Comparison of ENCODE assay signal across 25 cellular contexts in the genomic region with DNA sequence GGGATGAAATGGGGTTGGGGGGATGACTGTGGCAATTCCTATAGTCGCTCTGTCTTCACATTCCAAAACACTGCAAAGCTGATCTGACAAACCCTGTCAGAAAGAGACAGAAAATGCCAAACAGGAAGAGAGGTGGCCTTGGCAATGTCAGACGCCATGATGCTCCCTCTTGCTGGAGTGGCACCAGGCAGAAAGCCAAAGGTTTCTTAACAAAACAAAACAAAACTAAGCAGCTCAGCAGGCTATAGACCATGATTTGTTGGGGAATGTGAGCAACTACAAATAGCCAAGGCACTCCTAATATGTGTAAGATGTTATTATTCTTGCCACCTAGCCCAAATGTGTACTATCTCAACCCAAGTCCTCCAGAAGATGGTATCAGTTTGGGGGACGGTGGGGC. TPM values are rescaled to one million over a fixed set of nuclear protein-coding genes. Genes with fewer than 3 reads are reported as not detected.
"Had no signal": no experiment of that assay in that cellular context is flagged by ENCODE, and none has a peak within 500 bp of the region (broad histone marks: within the 10 kb centered on the region; RNA-seq: fewer than 3 reads in every experiment).

No MANE protein-coding gene starts in this region.

- ATAC-seq: effector memory CD8-positive, alpha-beta T cell; gastrocnemius medialis; heart right ventricle; naive thymus-derived CD4-positive, alpha-beta T cell; sciatic nerve; stimulated activated memory B cell treated with anti-CD40 and anti-IgM and Interleukin-4, amounts not matched to agents 10 μg/mL and 1 μg/mL and 100 μg/mL, for 72 hours; upper lobe of right lung had no signal

- H3K9me3 ChIP-seq: esophagus muscularis mucosa, gastrocnemius medialis, heart right ventricle, spleen, tibial nerve, upper lobe of right lung, vagina had no signal

- H3K4me1 ChIP-seq: esophagus muscularis mucosa, gastrocnemius medialis, tibial nerve, upper lobe of right lung, vagina had no signal

- DNase-seq: effector memory CD8-positive, alpha-beta T cell; gastrocnemius medialis; heart right ventricle; kidney glomerular epithelial cell; mammary epithelial cell; naive thymus-derived CD4-positive, alpha-beta T cell; nephron progenitor cell; posterior cingulate gyrus; spleen; stimulated activated CD4-positive, alpha-beta T cell treated with anti-CD3 and anti-CD28 coated beads, Interleukin-15, amount 100 ng/mL, for 24 hours; stimulated activated CD4-positive, alpha-beta T cell treated with anti-CD3 and anti-CD28 coated beads, Interleukin-1b, Interleukin-23, amount 100 ng/mL, for 48 hours; stimulated activated CD4-positive, alpha-beta T cell treated with anti-CD3 and anti-CD28 coated beads, Interleukin-4, amount 100 ng/mL, for 24 hours; upper lobe of right lung had no signal

- H3K27me3 ChIP-seq: vagina had no signal

- H3K4me3 ChIP-seq: esophagus muscularis mucosa, gastrocnemius medialis, heart right ventricle, spleen, tibial nerve, upper lobe of right lung, vagina had no signal

- FAIRE-seq: islet of Langerhans had no signal

- H3K27ac ChIP-seq: epithelial cell of prostate, esophagus muscularis mucosa, gastrocnemius medialis, heart right ventricle, spleen, tibial nerve, upper lobe of right lung, vagina had no signal

- H3K36me3 ChIP-seq: esophagus muscularis mucosa, gastrocnemius medialis, heart right ventricle, spleen, tibial nerve, upper lobe of right lung, vagina had no signal

RNA-seq across cellular contexts. Expression of gene PLA2G2C, which starts 42.9 kb away (rescaled TPM):
- total RNA-seq: fibroblast of villous mesenchyme, gastrocnemius medialis, heart right ventricle, mammary epithelial cell, omental fat pad, pulmonary artery endothelial cell, skeletal muscle tissue, temporal lobe, tibial nerve, upper lobe of right lung, vagina had no signal
- polyA plus RNA-seq: heart right ventricle; mammary epithelial cell; naive thymus-derived CD4-positive, alpha-beta T cell; spleen had no signal

RNA-seq across cellular contexts. Expression of gene UBXN10, which starts 43.3 kb away (rescaled TPM):
- total RNA-seq: fibroblast of villous mesenchyme, pulmonary artery endothelial cell had no signal
- polyA plus RNA-seq: mammary epithelial cell had no signal
